Comparison of ENCODE assay signal across 8 cellular contexts in the genomic region with DNA sequence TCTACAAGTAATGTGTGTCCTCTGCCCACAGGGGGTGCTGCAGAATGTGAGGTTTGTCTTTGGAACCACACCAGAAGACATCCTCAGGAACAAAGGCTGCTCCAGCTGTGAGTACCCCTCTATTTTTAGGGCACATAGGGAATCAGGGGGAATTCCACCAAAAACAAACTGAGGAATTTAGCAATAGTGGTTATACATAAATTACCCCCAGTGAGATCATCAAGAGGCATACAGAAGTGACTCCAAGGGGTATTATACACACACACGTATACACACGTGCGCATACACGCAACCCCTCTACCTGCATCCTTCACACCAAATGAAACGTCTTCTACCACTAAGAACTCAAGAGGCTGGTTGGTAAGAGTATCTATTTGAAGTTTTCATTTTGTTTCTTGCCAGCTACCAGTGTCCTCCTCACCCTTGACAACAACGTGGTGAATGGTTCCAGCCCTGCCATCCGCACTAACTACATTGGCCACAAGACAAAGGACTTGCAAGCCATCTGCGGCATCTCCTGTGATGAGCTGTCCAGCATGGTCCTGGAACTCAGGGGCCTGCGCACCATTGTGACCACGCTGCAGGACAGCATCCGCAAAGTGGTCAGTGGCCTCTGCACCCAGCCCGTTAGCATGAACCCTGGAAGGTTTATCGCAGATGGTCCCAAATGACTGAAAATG. TPM values are rescaled to one million over a fixed set of nuclear protein-coding genes. Genes with fewer than 3 reads are reported as not detected.
DNase-seq lines count a peak whose midpoint lies in the region; ATAC-seq and TF ChIP-seq lines count a peak whose summit lies in the region.

No MANE protein-coding gene starts in this region.

- no peaks in the 10 kb centered on the region; the same call in 1 of the 2 replicates for H4K20me1 ChIP-seq in PC-9 (ENCODE audit: insufficient read depth)

- no peak for TF ChIP-seq POLR2A in esophagus muscularis mucosa (IDR thresholded peaks at IDR 0.05; ENCODE audit: low read depth)

- H3K27me3 ChIP-seq in PC-9 (ENCODE audit: insufficient read depth, low read depth) = no peaks in the 10 kb centered on the region
- peaks cover 0 to 3% (median 0%) of the 10 kb centered on the region in 4 donors for H3K27me3 ChIP-seq in esophagus muscularis mucosa

- H3K4me3 ChIP-seq in GM12865 (ENCODE audit: low read depth, low read length) (no peak overlapping the region), PC-9 (no peak overlapping the region), esophagus muscularis mucosa (peak overlapping the region; percentile 61 to 90 (median 77)), skin epidermis (peak overlapping the region in 5 of 7 experiments; percentile 1 to 65 (median 58))

- H3K27ac ChIP-seq in PC-9 (no peak overlapping the region), esophagus muscularis mucosa (replicated peaks in 1 of 4) (peak overlapping the region; percentile 87 to 96 (median 94)), skin epidermis (peak overlapping the region in 6 of 21 experiments; percentile 88 to 98 (median 92))

- CTCF ChIA-PET in PC-9 (lab: Charles Lee) = interaction anchor here (0.6 to 0.9 kb wide), 3 partner anchors 173 to 175 kb away, joined by 4 to 7 read pairs (median 5); no protein-coding TSS in a partner anchor

- peaks cover 20% of the 10 kb centered on the region for H3K79me2 ChIP-seq in PC-9 (ENCODE audit: low read depth)

- H3K4me1 ChIP-seq in PC-9 (replicated peaks; ENCODE audit: insufficient read depth) = peaks cover 19% of the 10 kb centered on the region; the same call in 1 of the 2 replicates
- peaks cover 46 to 88% (median 82%) of the 10 kb centered on the region in 4 donors for H3K4me1 ChIP-seq in esophagus muscularis mucosa

- ATAC-seq in GM18858 (IDR thresholded peaks at IDR 0.05; ENCODE audit: unreplicated experiment) = no peak

- 0 out of 2 replicates have a peak overlapping the region, but pooled peaks have one; percentile 97 for H3K4me2 ChIP-seq in PC-9

- TF ChIP-seq CTCF in GM12865 (IDR thresholded peaks at IDR 0.05; ENCODE audit: insufficient read depth, low read depth, low read length, missing control alignments) (peak; percentile 44), PC-9 (conservative IDR thresholded peaks at IDR 0.05) (peak; percentile 29; the same call in 1 of the 2 replicates), esophagus muscularis mucosa (IDR thresholded peaks at IDR 0.05) (peak; percentile 36 to 62 (median 54))

- intact Hi-C loops in PC-9 (cut with micrococcal nuclease; ENCODE audit: unreplicated experiment) (loop anchor here (5.0 kb wide), 2 partner anchors 174 to 586 kb away; no protein-coding TSS in a partner anchor), esophagus muscularis mucosa (cut with DNase I) (loop anchor here (5.0 to 10.0 kb wide), 3 partner anchors 99 to 879 kb away; no protein-coding TSS in a partner anchor)

- H3K9me3 ChIP-seq in PC-9 (ENCODE audit: insufficient read depth, low read depth) (no peaks in the 10 kb centered on the region), esophagus muscularis mucosa (peaks cover 0 to 3% (median 0%) of the 10 kb centered on the region in 4 donors)

- DNase-seq in GM12865 (ENCODE audit: low read depth) (peak; percentile 44), PC-9 (no peak), esophagus muscularis mucosa (ENCODE audit: extremely low spot score) (no peak), occipital lobe (lab: John Stamatoyannopoulos, UW) (no peak), germinal center (ENCODE audit: low spot score) (no peak), NCI-H2029 treated with DMSO at 0.1 percent for 48 hours (lab: John Stamatoyannopoulos, UW) (no peak)

- 46% methylated on average over 9 of the region's 13 CpGs for WGBS in esophagus muscularis mucosa

- POLR2A ChIA-PET in PC-9 (lab: Charles Lee; ENCODE audit: unreplicated experiment) = interaction anchor here (0.6 to 0.7 kb wide), 2 partner anchors 11 to 461 kb away, joined by 3 to 5 read pairs; no protein-coding TSS in a partner anchor

- no peak overlapping the region for H2AFZ ChIP-seq in PC-9

- H3F3A ChIP-seq in PC-9 (ENCODE audit: insufficient read depth, low read depth) = no peaks in the 10 kb centered on the region

- H3K9me2 ChIP-seq in PC-9 (ENCODE audit: insufficient read depth) = no peaks in the 10 kb centered on the region

- peaks cover 21% of the 10 kb centered on the region for H3K36me3 ChIP-seq in PC-9 (ENCODE audit: low read depth)
- H3K36me3 ChIP-seq in esophagus muscularis mucosa = peaks cover 31 to 70% (median 66%) of the 10 kb centered on the region in 4 donors

- BruUV-seq in PC-9 (replicated peaks; lab: Mats Ljungman, UMichigan) = no TSS peak

- TF ChIP-seq EP300 in esophagus muscularis mucosa (IDR thresholded peaks at IDR 0.05) = no peak

RNA-seq across cellular contexts. Expression of a gene that starts 2.8 kb away (rescaled TPM):
- total RNA-seq in PC-9 (2021) (406 and 512 TPM in 2 replicates), esophagus muscularis mucosa (1,000 to 10,000 TPM in 1 of 4 donors, 100 to 1,000 TPM in 3; 188 to 4,072 (median 270) TPM), occipital lobe (171 TPM)

Comparison
In these comparisons a context has a peak if more than half of its experiments do, and no peak if none do; other contexts are left out.
1. H3K4me3 ChIP-seq: peak in esophagus muscularis mucosa (4 of 4) and skin epidermis (5 of 7); none in GM12865 (single experiment) and PC-9 (single experiment).
2. Peak in every context shown above with its lines, with median percentiles within 50 percentile points of each other: CTCF ChIP-seq.